Comparison of ENCODE assay signal across 1 cellular context in genomic region chr12:46798056-46798455, GRCh38.
TF ChIP-seq lines count a peak whose summit lies in the region.

No MANE protein-coding gene starts in this region.

TF ChIP-seq in HepG2, 621 proteins besides CTCF, POLR2A, EP300 and RAD21 (continued from another document and continues in another):
- TF ChIP-seq HNF4G (IDR thresholded peaks at IDR 0.05; ENCODE audit: borderline replicate concordance, low read depth, low read length) (peak; percentile 55; the same call in 1 of the 2 replicates), HNF4G (CRISPR knock-in tag; IDR thresholded peaks at IDR 0.05; ENCODE audit: borderline replicate concordance, low read depth) (peak; percentile 42; the same call in 1 of the 2 replicates), MAX (IDR thresholded peaks at IDR 0.05) (0 out of 2 replicates have a peak, but pooled peaks have one; percentile 16), MTERF4 (CRISPR knock-in tag; IDR thresholded peaks at IDR 0.05) (no peak), ASH2L (IDR thresholded peaks at IDR 0.05; ENCODE audit: insufficient read length, low read depth, low read length) (peak; percentile 67), FOXA3 (CRISPR knock-in tag; IDR thresholded peaks at IDR 0.05) (peak; percentile 73), FOXK2 (IDR thresholded peaks at IDR 0.05) (0 out of 2 replicates have a peak, but pooled peaks have one; percentile 49), CBFB (CRISPR knock-in tag; IDR thresholded peaks at IDR 0.05) (no peak), ZNF607 (CRISPR knock-in tag; IDR thresholded peaks at IDR 0.05; ENCODE audit: borderline replicate concordance) (no peak), ARID5B (CRISPR knock-in tag; IDR thresholded peaks at IDR 0.05) (peak; percentile 78), CREB1 (IDR thresholded peaks at IDR 0.05) (no peak), CREB1 (CRISPR knock-in tag; IDR thresholded peaks at IDR 0.05) (peak; percentile 42; the same call in 1 of the 2 replicates), ZNF281 (CRISPR knock-in tag; IDR thresholded peaks at IDR 0.05; ENCODE audit: borderline replicate concordance) (peak; percentile 74), ZBTB43 (CRISPR knock-in tag; conservative IDR thresholded peaks at IDR 0.05) (no peak), MXD1 (CRISPR knock-in tag; IDR thresholded peaks at IDR 0.05) (no peak), HDAC2 (CRISPR knock-in tag; IDR thresholded peaks at IDR 0.05) (peak; percentile 57), ZNF260 (CRISPR knock-in tag; IDR thresholded peaks at IDR 0.05; ENCODE audit: borderline replicate concordance, low read depth) (no peak), TFDP2 (CRISPR knock-in tag; IDR thresholded peaks at IDR 0.05) (no peak), MED1 (CRISPR knock-in tag; IDR thresholded peaks at IDR 0.05) (peak; percentile 81), ZNF674 (CRISPR knock-in tag; IDR thresholded peaks at IDR 0.05; ENCODE audit: low read depth) (no peak), PATZ1 (CRISPR knock-in tag; IDR thresholded peaks at IDR 0.05) (peak; percentile 57; the same call in 1 of the 2 replicates), RFXANK (CRISPR knock-in tag; IDR thresholded peaks at IDR 0.05) (no peak), IKZF1 (IDR thresholded peaks at IDR 0.05) (no peak), ZNF746 (CRISPR knock-in tag; IDR thresholded peaks at IDR 0.05) (no peak), RXRA (CRISPR knock-in tag; IDR thresholded peaks at IDR 0.05) (no peak), ZNF614 (CRISPR knock-in tag; IDR thresholded peaks at IDR 0.05; ENCODE audit: borderline replicate concordance) (no peak), RCOR2 (CRISPR knock-in tag; IDR thresholded peaks at IDR 0.05) (peak; percentile 65; the same call in 1 of the 2 replicates), HCFC1 (IDR thresholded peaks at IDR 0.05; ENCODE audit: low read depth, low read length) (no peak), ISL2 (CRISPR knock-in tag; IDR thresholded peaks at IDR 0.05) (peak; percentile 76; the same call in 1 of the 2 replicates), TCF7 (IDR thresholded peaks at IDR 0.05; ENCODE audit: low read depth) (peak; percentile 69), JUN (CRISPR knock-in tag; IDR thresholded peaks at IDR 0.05) (no peak), SOX6 (IDR thresholded peaks at IDR 0.05) (no peak), SOX6 (CRISPR knock-in tag; IDR thresholded peaks at IDR 0.05) (peak; percentile 48; the same call in 1 of the 2 replicates), SAP130 (CRISPR knock-in tag; IDR thresholded peaks at IDR 0.05; ENCODE audit: low read depth) (0 out of 2 replicates have a peak, but pooled peaks have one; percentile 27), ETV5 (CRISPR knock-in tag; IDR thresholded peaks at IDR 0.05; ENCODE audit: borderline replicate concordance) (no peak), ARID3A (IDR thresholded peaks at IDR 0.05; ENCODE audit: low read depth, low read length) (peak; percentile 87), LBX2 (CRISPR knock-in tag; IDR thresholded peaks at IDR 0.05; ENCODE audit: borderline replicate concordance) (no peak), SALL1 (CRISPR knock-in tag; IDR thresholded peaks at IDR 0.05) (peak; percentile 76; the same call in 1 of the 2 replicates), PPARG (CRISPR knock-in tag; conservative IDR thresholded peaks at IDR 0.05) (peak; percentile 64; the same call in 1 of the 2 replicates), CHCHD3 (CRISPR knock-in tag; IDR thresholded peaks at IDR 0.05) (no peak), FOXC1 (CRISPR knock-in tag; IDR thresholded peaks at IDR 0.05; ENCODE audit: borderline replicate concordance) (no peak), ATF7-NPFF (CRISPR knock-in tag; IDR thresholded peaks at IDR 0.05; ENCODE audit: low read depth) (no peak), ZNF720 (CRISPR knock-in tag; IDR thresholded peaks at IDR 0.05) (no peak), HNF1A (IDR thresholded peaks at IDR 0.05; ENCODE audit: low read depth) (0 out of 2 replicates have a peak, but pooled peaks have one; percentile 43), HNF1A (CRISPR knock-in tag; IDR thresholded peaks at IDR 0.05; ENCODE audit: borderline replicate concordance) (no peak)
